ENCODE assay signal across 2 cellular contexts in the genomic region with DNA sequence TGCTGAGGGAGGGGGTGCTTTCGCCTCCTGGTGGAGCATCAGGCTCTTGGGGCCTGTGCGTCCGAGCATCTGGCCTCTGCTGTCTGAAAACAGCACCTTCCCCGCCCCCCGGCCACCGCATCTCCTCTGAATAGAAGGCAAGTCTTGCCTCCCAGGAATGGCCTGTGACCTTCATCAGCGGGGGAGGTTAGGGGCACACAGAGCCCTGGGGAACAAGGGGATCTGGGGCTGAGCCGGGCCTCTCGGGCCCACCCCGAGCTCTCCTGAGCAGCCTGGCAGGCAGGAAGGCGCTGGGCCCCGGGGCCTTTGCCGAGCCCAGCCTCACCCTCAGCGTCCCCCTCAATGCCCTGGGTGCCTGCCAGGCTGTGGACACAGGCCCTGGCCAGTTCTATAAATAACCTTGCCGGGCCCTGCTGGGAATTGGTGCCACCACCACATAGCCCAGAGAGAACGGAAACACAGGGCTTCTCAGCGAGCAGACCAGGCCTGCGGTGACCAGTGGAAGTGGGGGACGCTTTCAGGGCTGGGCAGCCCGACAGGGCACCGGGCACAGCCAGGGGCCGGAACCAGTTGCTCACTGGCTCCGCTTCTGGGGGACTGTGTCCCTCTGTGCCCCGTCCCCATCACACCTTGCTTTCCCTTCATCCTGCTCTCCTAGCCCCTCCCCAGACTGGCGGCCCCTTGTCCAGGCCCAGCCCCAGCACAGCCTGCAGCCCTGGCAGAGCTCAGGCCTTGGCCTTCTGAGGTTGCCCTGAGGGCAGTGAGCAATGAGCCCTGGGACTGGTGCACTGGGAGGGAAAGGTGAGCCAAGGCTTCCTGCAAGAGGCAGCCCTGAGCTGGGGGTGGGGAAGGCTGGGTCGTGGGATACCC.
TF ChIP-seq lines count a peak whose summit lies in the region.

No MANE protein-coding gene starts in this region.

TF ChIP-seq in HCT116, 20 proteins besides CTCF, POLR2A, EP300 and RAD21:
- TF ChIP-seq SRF (IDR thresholded peaks at IDR 0.05; ENCODE audit: low read depth), result no peak
- no peak for TF ChIP-seq POLR2AphosphoS5 (IDR thresholded peaks at IDR 0.05; ENCODE audit: low read depth, low read length)
- no peak for TF ChIP-seq EZH2 (IDR thresholded peaks at IDR 0.05)
- TF ChIP-seq, protein P1, sequence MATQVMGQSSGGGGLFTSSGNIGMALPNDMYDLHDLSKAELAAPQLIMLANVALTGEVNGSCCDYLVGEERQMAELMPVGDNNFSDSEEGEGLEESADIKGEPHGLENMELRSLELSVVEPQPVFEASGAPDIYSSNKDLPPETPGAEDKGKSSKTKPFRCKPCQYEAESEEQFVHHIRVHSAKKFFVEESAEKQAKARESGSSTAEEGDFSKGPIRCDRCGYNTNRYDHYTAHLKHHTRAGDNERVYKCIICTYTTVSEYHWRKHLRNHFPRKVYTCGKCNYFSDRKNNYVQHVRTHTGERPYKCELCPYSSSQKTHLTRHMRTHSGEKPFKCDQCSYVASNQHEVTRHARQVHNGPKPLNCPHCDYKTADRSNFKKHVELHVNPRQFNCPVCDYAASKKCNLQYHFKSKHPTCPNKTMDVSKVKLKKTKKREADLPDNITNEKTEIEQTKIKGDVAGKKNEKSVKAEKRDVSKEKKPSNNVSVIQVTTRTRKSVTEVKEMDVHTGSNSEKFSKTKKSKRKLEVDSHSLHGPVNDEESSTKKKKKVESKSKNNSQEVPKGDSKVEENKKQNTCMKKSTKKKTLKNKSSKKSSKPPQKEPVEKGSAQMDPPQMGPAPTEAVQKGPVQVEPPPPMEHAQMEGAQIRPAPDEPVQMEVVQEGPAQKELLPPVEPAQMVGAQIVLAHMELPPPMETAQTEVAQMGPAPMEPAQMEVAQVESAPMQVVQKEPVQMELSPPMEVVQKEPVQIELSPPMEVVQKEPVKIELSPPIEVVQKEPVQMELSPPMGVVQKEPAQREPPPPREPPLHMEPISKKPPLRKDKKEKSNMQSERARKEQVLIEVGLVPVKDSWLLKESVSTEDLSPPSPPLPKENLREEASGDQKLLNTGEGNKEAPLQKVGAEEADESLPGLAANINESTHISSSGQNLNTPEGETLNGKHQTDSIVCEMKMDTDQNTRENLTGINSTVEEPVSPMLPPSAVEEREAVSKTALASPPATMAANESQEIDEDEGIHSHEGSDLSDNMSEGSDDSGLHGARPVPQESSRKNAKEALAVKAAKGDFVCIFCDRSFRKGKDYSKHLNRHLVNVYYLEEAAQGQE (IDR thresholded peaks at IDR 0.05; ENCODE audit: low read depth), result no peak
- TF ChIP-seq, protein P2, sequence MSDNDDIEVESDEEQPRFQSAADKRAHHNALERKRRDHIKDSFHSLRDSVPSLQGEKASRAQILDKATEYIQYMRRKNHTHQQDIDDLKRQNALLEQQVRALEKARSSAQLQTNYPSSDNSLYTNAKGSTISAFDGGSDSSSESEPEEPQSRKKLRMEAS (IDR thresholded peaks at IDR 0.05), result no peak
- TF ChIP-seq EGR1 (IDR thresholded peaks at IDR 0.05; ENCODE audit: low read depth), result no peak
- no peak for TF ChIP-seq ELF1 (IDR thresholded peaks at IDR 0.05; ENCODE audit: borderline replicate concordance, low read depth)
- no peak for TF ChIP-seq JUND (IDR thresholded peaks at IDR 0.05)
- no peak for TF ChIP-seq SIN3A (IDR thresholded peaks at IDR 0.05; ENCODE audit: low read depth)
- no peak for TF ChIP-seq EZH2phosphoT487 (IDR thresholded peaks at IDR 0.05; ENCODE audit: borderline replicate concordance)
- TF ChIP-seq, protein P3, sequence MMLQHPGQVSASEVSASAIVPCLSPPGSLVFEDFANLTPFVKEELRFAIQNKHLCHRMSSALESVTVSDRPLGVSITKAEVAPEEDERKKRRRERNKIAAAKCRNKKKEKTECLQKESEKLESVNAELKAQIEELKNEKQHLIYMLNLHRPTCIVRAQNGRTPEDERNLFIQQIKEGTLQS (IDR thresholded peaks at IDR 0.05), result no peak
- no peak for TF ChIP-seq CEBPB (IDR thresholded peaks at IDR 0.05; ENCODE audit: low read depth)
- TF ChIP-seq CBX3 (IDR thresholded peaks at IDR 0.05; ENCODE audit: low read depth), result no peak
- no peak for TF ChIP-seq FOSL1 (IDR thresholded peaks at IDR 0.05; ENCODE audit: low read depth)
- TF ChIP-seq YY1 (IDR thresholded peaks at IDR 0.05; ENCODE audit: extremely low read depth, insufficient replicate concordance, low read depth, low read length), result no peak
- TF ChIP-seq ZFX (IDR thresholded peaks at IDR 0.05), result no peak
- TF ChIP-seq ZNF274 (IDR thresholded peaks at IDR 0.05; ENCODE audit: low read depth, low read length), result no peak
- no peak for TF ChIP-seq SP1 (IDR thresholded peaks at IDR 0.05; ENCODE audit: low read depth)
- TF ChIP-seq TCF7L2 (IDR thresholded peaks at IDR 0.05; ENCODE audit: borderline replicate concordance, extremely low read depth, insufficient read depth, insufficient read length), result no peak
- TF ChIP-seq, protein P4, sequence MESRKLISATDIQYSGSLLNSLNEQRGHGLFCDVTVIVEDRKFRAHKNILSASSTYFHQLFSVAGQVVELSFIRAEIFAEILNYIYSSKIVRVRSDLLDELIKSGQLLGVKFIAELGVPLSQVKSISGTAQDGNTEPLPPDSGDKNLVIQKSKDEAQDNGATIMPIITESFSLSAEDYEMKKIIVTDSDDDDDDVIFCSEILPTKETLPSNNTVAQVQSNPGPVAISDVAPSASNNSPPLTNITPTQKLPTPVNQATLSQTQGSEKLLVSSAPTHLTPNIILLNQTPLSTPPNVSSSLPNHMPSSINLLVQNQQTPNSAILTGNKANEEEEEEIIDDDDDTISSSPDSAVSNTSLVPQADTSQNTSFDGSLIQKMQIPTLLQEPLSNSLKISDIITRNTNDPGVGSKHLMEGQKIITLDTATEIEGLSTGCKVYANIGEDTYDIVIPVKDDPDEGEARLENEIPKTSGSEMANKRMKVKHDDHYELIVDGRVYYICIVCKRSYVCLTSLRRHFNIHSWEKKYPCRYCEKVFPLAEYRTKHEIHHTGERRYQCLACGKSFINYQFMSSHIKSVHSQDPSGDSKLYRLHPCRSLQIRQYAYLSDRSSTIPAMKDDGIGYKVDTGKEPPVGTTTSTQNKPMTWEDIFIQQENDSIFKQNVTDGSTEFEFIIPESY (IDR thresholded peaks at IDR 0.05; ENCODE audit: extremely low read depth, insufficient replicate concordance, low read length), result no peak

TF ChIP-seq in WTC11, 78 proteins besides CTCF, POLR2A, EP300 and RAD21:
- TF ChIP-seq, protein P5, sequence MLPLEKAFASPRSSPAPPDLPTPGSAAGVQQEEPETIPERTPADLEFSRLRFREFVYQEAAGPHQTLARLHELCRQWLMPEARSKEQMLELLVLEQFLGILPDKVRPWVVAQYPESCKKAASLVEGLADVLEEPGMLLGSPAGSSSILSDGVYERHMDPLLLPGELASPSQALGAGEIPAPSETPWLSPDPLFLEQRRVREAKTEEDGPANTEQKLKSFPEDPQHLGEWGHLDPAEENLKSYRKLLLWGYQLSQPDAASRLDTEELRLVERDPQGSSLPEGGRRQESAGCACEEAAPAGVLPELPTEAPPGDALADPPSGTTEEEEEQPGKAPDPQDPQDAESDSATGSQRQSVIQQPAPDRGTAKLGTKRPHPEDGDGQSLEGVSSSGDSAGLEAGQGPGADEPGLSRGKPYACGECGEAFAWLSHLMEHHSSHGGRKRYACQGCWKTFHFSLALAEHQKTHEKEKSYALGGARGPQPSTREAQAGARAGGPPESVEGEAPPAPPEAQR (CRISPR knock-in tag; IDR thresholded peaks at IDR 0.05), result no peak
- TF ChIP-seq SOX15 (CRISPR knock-in tag; IDR thresholded peaks at IDR 0.05) (no peak), CREB1 (CRISPR knock-in tag; IDR thresholded peaks at IDR 0.05) (no peak), NFE2L1 (CRISPR knock-in tag; IDR thresholded peaks at IDR 0.05) (no peak), GRHL2 (CRISPR knock-in tag; IDR thresholded peaks at IDR 0.05; ENCODE audit: insufficient replicate concordance, severe bottlenecking) (no peak), RORB (CRISPR knock-in tag; IDR thresholded peaks at IDR 0.05) (no peak), NFATC4 (CRISPR knock-in tag; IDR thresholded peaks at IDR 0.05) (no peak), TCF7 (CRISPR knock-in tag; IDR thresholded peaks at IDR 0.05; ENCODE audit: low read depth) (no peak), EMX1 (CRISPR knock-in tag; IDR thresholded peaks at IDR 0.05) (no peak), ZNF416 (CRISPR knock-in tag; IDR thresholded peaks at IDR 0.05) (no peak), FOXJ3 (CRISPR knock-in tag; IDR thresholded peaks at IDR 0.05; ENCODE audit: borderline replicate concordance) (no peak), MXD4 (CRISPR knock-in tag; IDR thresholded peaks at IDR 0.05; ENCODE audit: borderline replicate concordance) (no peak)
- TF ChIP-seq, protein P3 (CRISPR knock-in tag; conservative IDR thresholded peaks at IDR 0.05), result no peak
- TF ChIP-seq, protein P6, sequence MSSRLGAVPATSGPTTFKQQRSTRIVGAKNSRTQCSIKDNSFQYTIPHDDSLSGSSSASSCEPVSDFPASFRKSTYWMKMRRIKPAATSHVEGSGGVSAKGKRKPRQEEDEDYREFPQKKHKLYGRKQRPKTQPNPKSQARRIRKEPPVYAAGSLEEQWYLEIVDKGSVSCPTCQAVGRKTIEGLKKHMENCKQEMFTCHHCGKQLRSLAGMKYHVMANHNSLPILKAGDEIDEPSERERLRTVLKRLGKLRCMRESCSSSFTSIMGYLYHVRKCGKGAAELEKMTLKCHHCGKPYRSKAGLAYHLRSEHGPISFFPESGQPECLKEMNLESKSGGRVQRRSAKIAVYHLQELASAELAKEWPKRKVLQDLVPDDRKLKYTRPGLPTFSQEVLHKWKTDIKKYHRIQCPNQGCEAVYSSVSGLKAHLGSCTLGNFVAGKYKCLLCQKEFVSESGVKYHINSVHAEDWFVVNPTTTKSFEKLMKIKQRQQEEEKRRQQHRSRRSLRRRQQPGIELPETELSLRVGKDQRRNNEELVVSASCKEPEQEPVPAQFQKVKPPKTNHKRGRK (CRISPR knock-in tag; IDR thresholded peaks at IDR 0.05; ENCODE audit: borderline replicate concordance), result no peak
- TF ChIP-seq, protein P7, sequence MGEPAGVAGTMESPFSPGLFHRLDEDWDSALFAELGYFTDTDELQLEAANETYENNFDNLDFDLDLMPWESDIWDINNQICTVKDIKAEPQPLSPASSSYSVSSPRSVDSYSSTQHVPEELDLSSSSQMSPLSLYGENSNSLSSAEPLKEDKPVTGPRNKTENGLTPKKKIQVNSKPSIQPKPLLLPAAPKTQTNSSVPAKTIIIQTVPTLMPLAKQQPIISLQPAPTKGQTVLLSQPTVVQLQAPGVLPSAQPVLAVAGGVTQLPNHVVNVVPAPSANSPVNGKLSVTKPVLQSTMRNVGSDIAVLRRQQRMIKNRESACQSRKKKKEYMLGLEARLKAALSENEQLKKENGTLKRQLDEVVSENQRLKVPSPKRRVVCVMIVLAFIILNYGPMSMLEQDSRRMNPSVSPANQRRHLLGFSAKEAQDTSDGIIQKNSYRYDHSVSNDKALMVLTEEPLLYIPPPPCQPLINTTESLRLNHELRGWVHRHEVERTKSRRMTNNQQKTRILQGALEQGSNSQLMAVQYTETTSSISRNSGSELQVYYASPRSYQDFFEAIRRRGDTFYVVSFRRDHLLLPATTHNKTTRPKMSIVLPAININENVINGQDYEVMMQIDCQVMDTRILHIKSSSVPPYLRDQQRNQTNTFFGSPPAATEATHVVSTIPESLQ (CRISPR knock-in tag; IDR thresholded peaks at IDR 0.05), result no peak
- TF ChIP-seq, protein P8, sequence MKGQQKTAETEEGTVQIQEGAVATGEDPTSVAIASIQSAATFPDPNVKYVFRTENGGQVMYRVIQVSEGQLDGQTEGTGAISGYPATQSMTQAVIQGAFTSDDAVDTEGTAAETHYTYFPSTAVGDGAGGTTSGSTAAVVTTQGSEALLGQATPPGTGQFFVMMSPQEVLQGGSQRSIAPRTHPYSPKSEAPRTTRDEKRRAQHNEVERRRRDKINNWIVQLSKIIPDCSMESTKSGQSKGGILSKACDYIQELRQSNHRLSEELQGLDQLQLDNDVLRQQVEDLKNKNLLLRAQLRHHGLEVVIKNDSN (CRISPR knock-in tag; IDR thresholded peaks at IDR 0.05), result no peak
- TF ChIP-seq, protein P2 (CRISPR knock-in tag; IDR thresholded peaks at IDR 0.05), result no peak
- TF ChIP-seq, protein P9, sequence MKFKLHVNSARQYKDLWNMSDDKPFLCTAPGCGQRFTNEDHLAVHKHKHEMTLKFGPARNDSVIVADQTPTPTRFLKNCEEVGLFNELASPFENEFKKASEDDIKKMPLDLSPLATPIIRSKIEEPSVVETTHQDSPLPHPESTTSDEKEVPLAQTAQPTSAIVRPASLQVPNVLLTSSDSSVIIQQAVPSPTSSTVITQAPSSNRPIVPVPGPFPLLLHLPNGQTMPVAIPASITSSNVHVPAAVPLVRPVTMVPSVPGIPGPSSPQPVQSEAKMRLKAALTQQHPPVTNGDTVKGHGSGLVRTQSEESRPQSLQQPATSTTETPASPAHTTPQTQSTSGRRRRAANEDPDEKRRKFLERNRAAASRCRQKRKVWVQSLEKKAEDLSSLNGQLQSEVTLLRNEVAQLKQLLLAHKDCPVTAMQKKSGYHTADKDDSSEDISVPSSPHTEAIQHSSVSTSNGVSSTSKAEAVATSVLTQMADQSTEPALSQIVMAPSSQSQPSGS (CRISPR knock-in tag; IDR thresholded peaks at IDR 0.05; ENCODE audit: borderline replicate concordance, low read depth), result no peak
- TF ChIP-seq, protein P10, sequence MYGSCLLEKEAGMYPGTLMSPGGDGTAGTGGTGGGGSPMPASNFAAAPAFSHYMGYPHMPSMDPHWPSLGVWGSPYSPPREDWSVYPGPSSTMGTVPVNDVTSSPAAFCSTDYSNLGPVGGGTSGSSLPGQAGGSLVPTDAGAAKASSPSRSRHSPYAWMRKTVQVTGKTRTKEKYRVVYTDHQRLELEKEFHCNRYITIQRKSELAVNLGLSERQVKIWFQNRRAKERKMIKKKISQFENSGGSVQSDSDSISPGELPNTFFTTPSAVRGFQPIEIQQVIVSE (CRISPR knock-in tag; IDR thresholded peaks at IDR 0.05; ENCODE audit: borderline replicate concordance), result no peak
